ENCODE assay signal across 14 cellular contexts in genomic region chr2:26807788-26808460, GRCh38. TPM values are rescaled to one million over a fixed set of nuclear protein-coding genes. Genes with fewer than 3 reads are reported as not detected.
A peak's percentile ranks its signal among the peaks of the same experiment; 100 is the strongest.
DNase-seq lines count a peak whose midpoint lies in the region; ATAC-seq and TF ChIP-seq lines count a peak whose summit lies in the region.
"Had no signal": no experiment of that assay in that cellular context is flagged by ENCODE, and none has a peak within 500 bp of the region (broad histone marks: within the 10 kb centered on the region; RNA-seq: fewer than 3 reads in every experiment).

No MANE protein-coding gene starts in this region.

- H3K9me3 Mint-ChIP-seq in T-cell (no peaks in the 10 kb centered on the region), glutamatergic neuron (ENCODE audit: unreplicated experiment) (no peaks in the 10 kb centered on the region)

- H3K36me3 ChIP-seq in breast epithelium = no peaks in the 10 kb centered on the region
- H3K36me3 ChIP-seq: left ventricle myocardium inferior had no signal

- POLR2A ChIA-PET in T-cell (lab: Charles Lee) = no interaction called here

- TF ChIP-seq CTCF in glutamatergic neuron (IDR thresholded peaks at IDR 0.05; ENCODE audit: partially characterized antibody, unreplicated experiment) (no peak), breast epithelium (IDR thresholded peaks at IDR 0.05) (no peak)

- no peaks in the 10 kb centered on the region for H3K36me3 Mint-ChIP-seq in T-cell
- no peaks in the 10 kb centered on the region for H3K36me3 Mint-ChIP-seq in glutamatergic neuron (ENCODE audit: unreplicated experiment)

- H3K4me1 ChIP-seq in right cardiac atrium (ENCODE audit: control insufficient read depth, insufficient read depth, low read length) = no peaks in the 10 kb centered on the region
- H3K4me1 ChIP-seq in breast epithelium = no peaks in the 10 kb centered on the region
- H3K4me1 ChIP-seq: left ventricle myocardium inferior had no signal

- DNase-seq in NCI-H82 (lab: John Stamatoyannopoulos, UW) (peak; percentile 49), NCI-H82 treated with DMSO at 0.1 percent for 48 hours (lab: John Stamatoyannopoulos, UW; ENCODE audit: unreplicated experiment) (no peak), T-cell (no peak), glutamatergic neuron (peak; percentile 46), smooth muscle cell of the brain vasculature (ENCODE audit: low read depth, low spot score) (peak; percentile 4), right cardiac atrium (no peak), breast epithelium (ENCODE audit: low spot score in 2 of 2) (no peak)
- DNase-seq: dermis blood vessel endothelial cell, GDM1, left ventricle myocardium inferior, NCI-H345 had no signal

- TF ChIP-seq POLR2A in breast epithelium (IDR thresholded peaks at IDR 0.05) = no peak

- H3K27me3 Mint-ChIP-seq in T-cell (no peaks in the 10 kb centered on the region), glutamatergic neuron (ENCODE audit: unreplicated experiment) (peaks cover 4% of the 10 kb centered on the region)

- peaks cover 32 to 37% (median 34%) of the 10 kb centered on the region in 3 donors for H3K4me1 Mint-ChIP-seq in T-cell
- H3K4me1 Mint-ChIP-seq in glutamatergic neuron (ENCODE audit: low read depth, unreplicated experiment) = peaks cover 8% of the 10 kb centered on the region

- 52% methylated on average over 2 of the region's 2 CpGs for whole genome bisulfite sequencing in right cardiac atrium

- ATAC-seq in T-cell (replicated peaks in 1 of 4) = no peak
- ATAC-seq in GM21528 (IDR thresholded peaks at IDR 0.05; ENCODE audit: low FRiP score, unreplicated experiment) = no peak
- ATAC-seq in right cardiac atrium = no peak

- H3K27me3 ChIP-seq in right cardiac atrium (ENCODE audit: control insufficient read depth, insufficient read depth) (no peaks in the 10 kb centered on the region), breast epithelium (peaks cover 0 to 20% of the 10 kb centered on the region in 2 donors)

- H3K27ac ChIP-seq in right cardiac atrium (ENCODE audit: low read length) = no peak overlapping the region
- H3K27ac ChIP-seq in breast epithelium = no peak overlapping the region
- H3K27ac ChIP-seq: left ventricle myocardium inferior, RWPE1 had no signal

- intact Hi-C loops in right cardiac atrium (cut with DNase I) = no loop called here
- intact Hi-C loops in breast epithelium (cut with DNase I; ENCODE audit: low total_unique reads) = no loop called here

- H3K4me3 ChIP-seq in right cardiac atrium (ENCODE audit: low read length) = no peak overlapping the region
- H3K4me3 ChIP-seq in breast epithelium = no peak overlapping the region
- H3K4me3 ChIP-seq: left ventricle myocardium inferior had no signal

- H3K9me3 ChIP-seq in right cardiac atrium (ENCODE audit: control insufficient read depth, low read length) (no peaks in the 10 kb centered on the region), breast epithelium (no peaks in the 10 kb centered on the region)
- H3K9me3 ChIP-seq: left ventricle myocardium inferior had no signal

- peak overlapping the region; percentile 37 to 53 for H3K27ac Mint-ChIP-seq in T-cell
- peak overlapping the region; percentile 69 for H3K27ac Mint-ChIP-seq in glutamatergic neuron (ENCODE audit: unreplicated experiment)

- no peak overlapping the region for H3K4me3 Mint-ChIP-seq in T-cell
- no peak overlapping the region for H3K4me3 Mint-ChIP-seq in glutamatergic neuron (ENCODE audit: unreplicated experiment)

- CTCF ChIA-PET in T-cell (lab: Charles Lee) = no interaction called here

RNA-seq across cellular contexts. Expression of gene CENPA, which starts 22.1 kb away (rescaled TPM):
- total RNA-seq in T-cell (1 to 10 TPM in 2 of 5 donors, under 1 TPM in 3; 0.30 to 1.9 (median 0.76) TPM), glutamatergic neuron (ENCODE audit: unreplicated experiment) (4.7 TPM), right cardiac atrium (under 1 TPM in 2 of 4 donors, not detected in 2; 0.71 to 0.91 TPM), breast epithelium (under 1 TPM in 1 of 3 donors, not detected in 2; 0.64 TPM)
- polyA plus RNA-seq in right cardiac atrium = 0.18 TPM

RNA-seq across cellular contexts. Expression of gene DPYSL5, which starts 40.0 kb away (rescaled TPM):
- total RNA-seq in T-cell = not detected
- 313 TPM for total RNA-seq in glutamatergic neuron (ENCODE audit: unreplicated experiment)
- not detected for total RNA-seq in right cardiac atrium
- 0.05 TPM for polyA plus RNA-seq in right cardiac atrium
- total RNA-seq in breast epithelium = not detected
- total RNA-seq: dermis blood vessel endothelial cell, glomerular endothelial cell, left ventricle myocardium inferior had no signal

RNA-seq across cellular contexts. Expression of gene SLC35F6, which starts 43.8 kb away (rescaled TPM):
- 10 to 100 TPM; 17.6 to 20.0 (median 18.4) TPM for total RNA-seq in T-cell
- 28.8 TPM for total RNA-seq in glutamatergic neuron (ENCODE audit: unreplicated experiment)
- 10 to 100 TPM; 22.0 to 34.3 (median 26.5) TPM for total RNA-seq in right cardiac atrium
- polyA plus RNA-seq in right cardiac atrium = 18.8 TPM
- total RNA-seq in breast epithelium = 10 to 100 TPM; 32.8 to 57.3 (median 55.1) TPM

Comparison
In these comparisons a context has a peak if more than half of its experiments do, and no peak if none do; other contexts are left out.
1. DNase-seq: peak in NCI-H82 (single experiment), glutamatergic neuron (single experiment) and smooth muscle cell of the brain vasculature (single experiment); none in NCI-H82 treated with DMSO at 0.1 percent for 48 hours (single experiment), T-cell (0 of 34), right cardiac atrium (0 of 3) and breast epithelium (0 of 2).
2. RNA of gene DPYSL5, which starts 40.0 kb away (total RNA-seq): 313 TPM in glutamatergic neuron (single experiment); not detected in T-cell, not detected in right cardiac atrium and not detected in breast epithelium; every median in the first group is over 100 times any median in the second.